In the genomic region with DNA sequence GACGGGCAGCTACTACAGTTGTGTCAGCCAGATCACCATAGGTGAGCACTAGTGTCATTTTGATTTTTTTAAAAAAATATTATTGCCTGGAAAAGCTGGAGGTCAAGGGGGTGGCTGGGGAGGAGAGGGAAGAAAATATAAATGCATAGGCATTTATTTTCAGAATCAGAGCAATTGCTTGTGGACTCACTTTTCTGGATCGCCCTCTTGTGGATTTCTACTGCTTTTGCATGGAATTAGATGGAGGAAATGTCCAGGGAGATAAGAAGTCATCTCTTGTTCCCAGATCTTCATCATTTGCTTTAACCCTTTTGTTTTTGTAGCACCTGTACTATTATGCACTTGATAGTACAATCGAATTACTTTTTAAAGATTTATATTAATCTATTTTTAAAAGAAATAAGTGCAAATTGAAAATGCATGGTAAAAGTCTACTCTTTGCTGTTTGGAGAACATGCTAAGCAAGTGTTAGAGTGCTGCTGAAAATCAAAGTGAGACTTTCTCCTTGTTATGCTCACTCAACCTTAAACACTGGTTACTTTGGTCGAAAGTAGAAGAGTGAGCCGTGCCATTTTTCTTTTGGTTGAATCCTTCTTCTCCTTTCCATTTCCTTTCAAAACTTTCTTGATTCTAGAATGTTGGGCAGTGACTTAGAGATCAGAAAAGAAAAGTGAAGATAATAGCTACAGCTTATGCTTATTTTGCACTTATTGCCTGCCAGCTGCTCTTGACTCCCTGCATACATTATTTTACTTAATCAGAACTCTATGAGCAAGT, we compare ENCODE assay signal across 8 cellular contexts.
DNase-seq lines count a peak whose midpoint lies in the region; ATAC-seq and TF ChIP-seq lines count a peak whose summit lies in the region.

No MANE protein-coding gene starts in this region.

- peak; percentile 79 for ATAC-seq in GM19351 (IDR thresholded peaks at IDR 0.05; ENCODE audit: unreplicated experiment)
- ATAC-seq in activated naive CD8-positive, alpha-beta T cell treated with anti-CD3 and anti-CD28 coated beads, Interleukin-2, amount 50 U/mL, for 24 hours: no peak
- no peak for ATAC-seq in CD4-positive, alpha-beta T cell (ENCODE audit: poor library complexity)

- H3K27ac ChIP-seq in HL-60 (replicated peaks): no peak overlapping the region
- H3K27ac ChIP-seq in CD4-positive, alpha-beta T cell (ENCODE audit: low read depth, low read length): no peak overlapping the region

- POLR2A ChIA-PET in BJ (lab: Charles Lee): no interaction called here
- POLR2A ChIA-PET in CD4-positive, alpha-beta T cell (lab: Charles Lee): no interaction called here

- no peaks in the 10 kb centered on the region for H3K9me3 Mint-ChIP-seq in activated naive CD8-positive, alpha-beta T cell treated with anti-CD3 and anti-CD28 coated beads, Interleukin-2, amount 50 U/mL, for 24 hours
- H3K9me3 Mint-ChIP-seq in CD4-positive, alpha-beta T cell: no peaks in the 10 kb centered on the region

- no peaks in the 10 kb centered on the region for H3K36me3 Mint-ChIP-seq in activated naive CD8-positive, alpha-beta T cell treated with anti-CD3 and anti-CD28 coated beads, Interleukin-2, amount 50 U/mL, for 24 hours (ENCODE audit: low read depth)
- no peaks in the 10 kb centered on the region for H3K36me3 Mint-ChIP-seq in CD4-positive, alpha-beta T cell (ENCODE audit: low read depth)

- no peaks in the 10 kb centered on the region for H3K9me3 ChIP-seq in CD4-positive, alpha-beta T cell (ENCODE audit: control insufficient read depth, low read length)

- no peak overlapping the region for H3K27ac Mint-ChIP-seq in activated naive CD8-positive, alpha-beta T cell treated with anti-CD3 and anti-CD28 coated beads, Interleukin-2, amount 50 U/mL, for 24 hours
- no peak overlapping the region for H3K27ac Mint-ChIP-seq in CD4-positive, alpha-beta T cell

- CTCF ChIA-PET in BJ (lab: Yijun Ruan, JAX): interaction anchor here (0.6 to 2.5 kb wide), 15 partner anchors 8 to 563 kb away, joined by 3 to 15 read pairs (median 4); no protein-coding TSS in a partner anchor
- CTCF ChIA-PET in CD4-positive, alpha-beta T cell (lab: Charles Lee): no interaction called here

- peaks cover 6% of the 10 kb centered on the region for H3K27me3 Mint-ChIP-seq in activated naive CD8-positive, alpha-beta T cell treated with anti-CD3 and anti-CD28 coated beads, Interleukin-2, amount 50 U/mL, for 24 hours
- H3K27me3 Mint-ChIP-seq in CD4-positive, alpha-beta T cell: peaks cover 16% of the 10 kb centered on the region

- peak; percentile 75 for TF ChIP-seq CTCF in BJ (IDR thresholded peaks at IDR 0.05; ENCODE audit: insufficient read depth, low read depth, low read length)
- peak; percentile 18 for TF ChIP-seq CTCF in HL-60 (IDR thresholded peaks at IDR 0.05; ENCODE audit: insufficient read depth, low read length)
- no peak for TF ChIP-seq CTCF in CD4-positive, alpha-beta T cell (IDR thresholded peaks at IDR 0.05)

- H3K4me3 ChIP-seq in BJ (ENCODE audit: low read depth, low read length): no peak overlapping the region
- no peak overlapping the region for H3K4me3 ChIP-seq in HL-60 (replicated peaks; ENCODE audit: insufficient read depth, low read length)

- no peaks in the 10 kb centered on the region for H3K4me1 Mint-ChIP-seq in activated naive CD8-positive, alpha-beta T cell treated with anti-CD3 and anti-CD28 coated beads, Interleukin-2, amount 50 U/mL, for 24 hours
- no peaks in the 10 kb centered on the region for H3K4me1 Mint-ChIP-seq in CD4-positive, alpha-beta T cell (ENCODE audit: low read depth)

- intact Hi-C loops in CD4-positive, alpha-beta T cell (cut with DNase I, micrococcal nuclease): loop anchor here in 1 of 2 experiments (5.0 kb wide), 1 partner anchor 502 kb away; no protein-coding TSS in a partner anchor

- no peak overlapping the region for H3K4me3 Mint-ChIP-seq in activated naive CD8-positive, alpha-beta T cell treated with anti-CD3 and anti-CD28 coated beads, Interleukin-2, amount 50 U/mL, for 24 hours
- H3K4me3 Mint-ChIP-seq in CD4-positive, alpha-beta T cell: no peak overlapping the region

- no peaks in the 10 kb centered on the region for H3K36me3 ChIP-seq in BJ (ENCODE audit: control insufficient read depth, insufficient read depth, low read length)

- no peaks in the 10 kb centered on the region for H3K27me3 ChIP-seq in BJ (ENCODE audit: control insufficient read depth, insufficient read depth, low read length)
- no peaks in the 10 kb centered on the region for H3K27me3 ChIP-seq in HL-60 (ENCODE audit: insufficient read depth, poor library complexity, severe bottlenecking)
- H3K27me3 ChIP-seq in CD4-positive, alpha-beta T cell (ENCODE audit: control insufficient read depth, insufficient read depth, low read length): no peaks in the 10 kb centered on the region

- DNase-seq in BJ (ENCODE audit: low read depth) (no peak), HL-60 (ENCODE audit: low read depth in 1 of 2, low spot score in 1 of 2) (no peak), SHP77 (lab: John Stamatoyannopoulos, UW) (peak; percentile 45 to 52), glomerular endothelial cell (ENCODE audit: extremely low read depth, low read depth, low spot score) (peak; percentile 25), cortex of kidney (lab: John Stamatoyannopoulos, UW) (no peak)
- DNase-seq in activated naive CD8-positive, alpha-beta T cell treated with anti-CD3 and anti-CD28 coated beads, Interleukin-2, amount 50 U/mL, for 24 hours: no peak
- no peak for DNase-seq in CD4-positive, alpha-beta T cell

Comparison
In these comparisons a context has a peak if more than half of its experiments do, and no peak if none do; other contexts are left out.
1. DNase-seq: peak in SHP77 (2 of 2) and glomerular endothelial cell (single experiment); none in BJ (single experiment), HL-60 (0 of 2), cortex of kidney (single experiment), activated naive CD8-positive, alpha-beta T cell treated with anti-CD3 and anti-CD28 coated beads, Interleukin-2, amount 50 U/mL, for 24 hours (single experiment) and CD4-positive, alpha-beta T cell (0 of 10).